Comparison of ENCODE assay signal across 8 cellular contexts in the genomic region with DNA sequence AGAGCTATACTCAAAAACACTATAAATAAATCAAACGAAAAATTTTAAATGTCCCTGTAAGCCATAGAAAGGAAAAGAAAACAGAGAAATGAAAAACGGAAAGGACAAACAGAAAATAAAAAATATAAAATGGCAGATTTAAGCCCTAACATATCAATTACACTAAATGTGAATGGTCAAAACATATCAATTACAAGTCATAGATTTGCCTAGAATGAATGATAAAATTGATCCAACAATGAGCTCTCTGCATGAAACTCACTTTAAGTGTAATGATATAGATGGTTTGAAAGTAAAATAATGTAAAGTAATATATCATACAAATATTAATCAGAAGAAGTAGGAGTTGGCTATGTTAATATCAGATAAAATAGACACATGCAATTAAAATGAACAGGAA.
"Had no signal": no experiment of that assay in that cellular context is flagged by ENCODE, and none has a peak within 500 bp of the region (broad histone marks: within the 10 kb centered on the region; RNA-seq: fewer than 3 reads in every experiment).

No MANE protein-coding gene starts in this region.

- H3K4me3 ChIP-seq: GM12878 had no signal

- DNase-seq: GDM1, GF-D8 had no signal

- FAIRE-seq: G401.6, GM12878, GM12891, GM12892, GM18507, GM19239 had no signal

- ATAC-seq: GM12878 had no signal
